1 cellular context compared by ENCODE assay signal in genomic region chr22:20567371-20567847, GRCh38.
TF ChIP-seq lines count a peak whose summit lies in the region.

No MANE protein-coding gene starts in this region.

TF ChIP-seq in IMR-90, 13 proteins besides CTCF, POLR2A, EP300 and RAD21 (continued from another document):
- TF ChIP-seq MAZ (IDR thresholded peaks at IDR 0.05; ENCODE audit: borderline replicate concordance, low read depth, low read length) = 0 out of 2 replicates have a peak, but pooled peaks have one; percentile 32
- TF ChIP-seq CHD1 (IDR thresholded peaks at IDR 0.05; ENCODE audit: low read depth, low read length) = no peak
- TF ChIP-seq SMC3 (IDR thresholded peaks at IDR 0.05; ENCODE audit: low read depth, low read length) = no peak
TF ChIP-seq in IMR-90: peak in this region for 1.
